22 cellular contexts compared by ENCODE assay signal in genomic region chr3:10309736-10310135, GRCh38. TPM values are rescaled to one million over a fixed set of nuclear protein-coding genes. Genes with fewer than 3 reads are reported as not detected.
A peak's percentile ranks its signal among the peaks of the same experiment; 100 is the strongest.
DNase-seq lines count a peak whose midpoint lies in the region; ATAC-seq and TF ChIP-seq lines count a peak whose summit lies in the region.
"Had no signal": no experiment of that assay in that cellular context is flagged by ENCODE, and none has a peak within 500 bp of the region (broad histone marks: within the 10 kb centered on the region; RNA-seq: fewer than 3 reads in every experiment).

No MANE protein-coding gene starts in this region.

- no peaks in the 10 kb centered on the region for H3K9me3 Mint-ChIP-seq in stimulated activated naive CD8-positive, alpha-beta T cell treated with anti-CD3 and anti-CD28 coated beads, Interleukin-15, Interleukin-2, amounts not matched to agents 100 ng/mL and 50 ng/mL, for 24 hours
- H3K9me3 Mint-ChIP-seq in activated CD8-positive, alpha-beta T cell treated with anti-CD3 and anti-CD28 coated beads for 36 hours = no peaks in the 10 kb centered on the region
- H3K9me3 Mint-ChIP-seq in type B pancreatic cell = no peaks in the 10 kb centered on the region

- peak overlapping the region; percentile 41 for H3K27ac Mint-ChIP-seq in stimulated activated naive CD8-positive, alpha-beta T cell treated with anti-CD3 and anti-CD28 coated beads, Interleukin-15, Interleukin-2, amounts not matched to agents 100 ng/mL and 50 ng/mL, for 24 hours
- H3K27ac Mint-ChIP-seq in activated CD8-positive, alpha-beta T cell treated with anti-CD3 and anti-CD28 coated beads for 36 hours = peak overlapping the region; percentile 17
- peak overlapping the region; percentile 20 for H3K27ac Mint-ChIP-seq in type B pancreatic cell
- H3K27ac Mint-ChIP-seq: B cell had no signal

- no peak for DNase-seq in stimulated activated naive CD8-positive, alpha-beta T cell treated with anti-CD3 and anti-CD28 coated beads, Interleukin-15, Interleukin-2, amounts not matched to agents 100 U/mL and 50 U/mL, for 24 hours
- DNase-seq in activated CD8-positive, alpha-beta T cell treated with anti-CD3 and anti-CD28 coated beads for 36 hours = no peak
- DNase-seq in left lobe of liver (ENCODE audit: low spot score) (no peak), type B pancreatic cell (ENCODE audit: extremely low spot score, unreplicated experiment) (no peak), dedifferentiated amniotic fluid mesenchymal stem cell (ENCODE audit: extremely low spot score) (no peak), tibial nerve (ENCODE audit: low spot score in 2 of 2) (no peak)
- DNase-seq: activated naive CD4-positive, alpha-beta T cell treated with anti-CD3 and anti-CD28 coated beads, Interleukin-2, amount 50 U/mL, for 16 hours; brain microvascular endothelial cell; DMS153; esophagus squamous epithelium; kidney glomerular epithelial cell; NCI-H1092 treated with DMSO at 0.1 percent for 48 hours; NCI-H2081 treated with DMSO at 0.1 percent for 48 hours; NCI-H510A; pancreas; small intestine; T-helper 1 cell; upper lobe of left lung; WERI-Rb-1 had no signal

- no peak overlapping the region for H3K4me3 Mint-ChIP-seq in stimulated activated naive CD8-positive, alpha-beta T cell treated with anti-CD3 and anti-CD28 coated beads, Interleukin-15, Interleukin-2, amounts not matched to agents 100 ng/mL and 50 ng/mL, for 24 hours
- no peak overlapping the region for H3K4me3 Mint-ChIP-seq in activated CD8-positive, alpha-beta T cell treated with anti-CD3 and anti-CD28 coated beads for 36 hours
- no peak overlapping the region for H3K4me3 Mint-ChIP-seq in type B pancreatic cell
- H3K4me3 Mint-ChIP-seq: B cell had no signal

- H3K27me3 Mint-ChIP-seq in stimulated activated naive CD8-positive, alpha-beta T cell treated with anti-CD3 and anti-CD28 coated beads, Interleukin-15, Interleukin-2, amounts not matched to agents 100 ng/mL and 50 ng/mL, for 24 hours = no peaks in the 10 kb centered on the region
- H3K27me3 Mint-ChIP-seq in activated CD8-positive, alpha-beta T cell treated with anti-CD3 and anti-CD28 coated beads for 36 hours = no peaks in the 10 kb centered on the region
- no peaks in the 10 kb centered on the region for H3K27me3 Mint-ChIP-seq in type B pancreatic cell
- H3K27me3 Mint-ChIP-seq: B cell had no signal

- TF ChIP-seq EP300 in tibial nerve (IDR thresholded peaks at IDR 0.05) = no peak

- ATAC-seq in stimulated activated naive CD8-positive, alpha-beta T cell treated with anti-CD3 and anti-CD28 coated beads, Interleukin-15, Interleukin-2, amounts not matched to agents 100 U/mL and 50 U/mL, for 24 hours = no peak
- no peak for ATAC-seq in activated CD8-positive, alpha-beta T cell treated with anti-CD3 and anti-CD28 coated beads for 36 hours
- ATAC-seq in left lobe of liver = peak; percentile 37
- no peak for ATAC-seq in GM21619 (IDR thresholded peaks at IDR 0.05; ENCODE audit: unreplicated experiment)
- ATAC-seq: pancreas had no signal

- CTCF ChIA-PET in activated CD8-positive, alpha-beta T cell treated with anti-CD3 and anti-CD28 coated beads for 36 hours (lab: Charles Lee) = no interaction called here

- H3K36me3 ChIP-seq in tibial nerve = peaks cover 11 to 94% (median 25%) of the 10 kb centered on the region in 3 donors

- no peak overlapping the region for H3K4me3 ChIP-seq in tibial nerve
- H3K4me3 ChIP-seq: esophagus squamous epithelium, pancreas, upper lobe of left lung had no signal

- POLR2A ChIA-PET in activated CD8-positive, alpha-beta T cell treated with anti-CD3 and anti-CD28 coated beads for 36 hours (lab: Charles Lee) = interaction anchor here (0.8 kb wide), 1 partner anchor 11 kb away, joined by 3 read pairs; the partner anchor contains the start of gene SEC13

- 51 to 58% methylated on average over 4 of the region's 4 CpGs for WGBS in tibial nerve, 2 donors

- no peak overlapping the region for H3K27ac ChIP-seq in tibial nerve
- H3K27ac ChIP-seq: esophagus squamous epithelium, pancreas, WERI-Rb-1 had no signal

- H3K4me1 Mint-ChIP-seq in stimulated activated naive CD8-positive, alpha-beta T cell treated with anti-CD3 and anti-CD28 coated beads, Interleukin-15, Interleukin-2, amounts not matched to agents 100 ng/mL and 50 ng/mL, for 24 hours (ENCODE audit: low read depth) = no peaks in the 10 kb centered on the region
- H3K4me1 Mint-ChIP-seq in activated CD8-positive, alpha-beta T cell treated with anti-CD3 and anti-CD28 coated beads for 36 hours (ENCODE audit: low read depth) = peaks cover 6% of the 10 kb centered on the region
- peaks cover 5% of the 10 kb centered on the region for H3K4me1 Mint-ChIP-seq in type B pancreatic cell (ENCODE audit: unreplicated experiment)

- peaks cover 77% of the 10 kb centered on the region for H3K36me3 Mint-ChIP-seq in stimulated activated naive CD8-positive, alpha-beta T cell treated with anti-CD3 and anti-CD28 coated beads, Interleukin-15, Interleukin-2, amounts not matched to agents 100 ng/mL and 50 ng/mL, for 24 hours (ENCODE audit: low read depth)
- peaks cover 57% of the 10 kb centered on the region for H3K36me3 Mint-ChIP-seq in activated CD8-positive, alpha-beta T cell treated with anti-CD3 and anti-CD28 coated beads for 36 hours (ENCODE audit: low read depth)
- peaks cover 43% of the 10 kb centered on the region for H3K36me3 Mint-ChIP-seq in type B pancreatic cell

- TF ChIP-seq POLR2A in tibial nerve (IDR thresholded peaks at IDR 0.05) = no peak

- intact Hi-C loops in activated CD8-positive, alpha-beta T cell treated with anti-CD3 and anti-CD28 coated beads for 36 hours (cut with micrococcal nuclease) = no loop called here

- H3K27me3 ChIP-seq in tibial nerve = no peaks in the 10 kb centered on the region
- H3K27me3 ChIP-seq: brain microvascular endothelial cell, esophagus squamous epithelium, pancreas, upper lobe of left lung had no signal

- no peaks in the 10 kb centered on the region for H3K9me3 ChIP-seq in tibial nerve
- H3K9me3 ChIP-seq: esophagus squamous epithelium, pancreas, upper lobe of left lung had no signal

- no peaks in the 10 kb centered on the region for H3K4me1 ChIP-seq in tibial nerve
- H3K4me1 ChIP-seq: esophagus squamous epithelium, pancreas had no signal

- TF ChIP-seq CTCF in activated CD8-positive, alpha-beta T cell treated with anti-CD3 and anti-CD28 coated beads for 36 hours (IDR thresholded peaks at IDR 0.05) = no peak
- TF ChIP-seq CTCF in type B pancreatic cell (conservative IDR thresholded peaks at IDR 0.05) = no peak
- TF ChIP-seq CTCF in tibial nerve (IDR thresholded peaks at IDR 0.05) = no peak

RNA-seq across cellular contexts. Expression of gene SEC13, which starts 11.2 kb away (rescaled TPM):
- total RNA-seq in activated CD8-positive, alpha-beta T cell treated with anti-CD3 and anti-CD28 coated beads for 36 hours = 10 to 100 TPM; 89.7 to 89.8 TPM
- total RNA-seq in left lobe of liver (67.9 TPM), type B pancreatic cell (ENCODE audit: low replicate concordance) (134 and 183 TPM in 2 replicates), tibial nerve (100 to 1,000 TPM in 1 of 4 donors, 10 to 100 TPM in 3; 59.2 to 120 (median 94.5) TPM)

RNA-seq across cellular contexts. Expression of gene GHRL, which starts 17.0 kb away (rescaled TPM):
- total RNA-seq in activated CD8-positive, alpha-beta T cell treated with anti-CD3 and anti-CD28 coated beads for 36 hours = under 1 TPM in 1 of 2 experiments, not detected in 1; 0.22 TPM
- 0.30 TPM for total RNA-seq in left lobe of liver
- total RNA-seq in type B pancreatic cell (ENCODE audit: low replicate concordance) = 14.3 and 29.6 TPM in 2 replicates
- total RNA-seq in tibial nerve = 1 to 10 TPM in 2 of 4 donors, under 1 TPM in 1, not detected in 1; 0.60 to 3.7 (median 2.9) TPM
